ENCODE assay signal across 22 cellular contexts in the genomic region with DNA sequence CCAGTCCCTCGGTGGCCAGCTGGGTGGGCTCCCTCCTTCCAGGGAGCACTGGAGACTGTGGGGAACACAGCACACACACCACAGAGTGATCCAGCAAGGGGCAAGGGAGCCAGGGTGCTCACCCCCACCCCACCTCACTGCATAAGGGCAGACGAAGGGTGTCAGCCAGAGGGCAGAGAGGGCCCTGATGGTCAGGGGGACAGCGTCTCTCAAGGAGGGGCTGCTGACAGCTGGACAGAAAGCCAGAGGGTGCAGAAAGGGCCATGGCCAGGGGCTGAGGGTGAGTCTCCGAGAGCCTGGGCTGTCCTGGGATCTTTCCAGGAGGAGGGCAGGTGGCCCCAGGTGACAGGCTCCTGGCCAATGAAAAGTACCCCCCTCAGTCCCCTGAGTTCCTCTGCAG.
DNase-seq lines count a peak whose midpoint lies in the region; ATAC-seq, FAIRE-seq and TF ChIP-seq lines count a peak whose summit lies in the region.
"Had no signal": no experiment of that assay in that cellular context is flagged by ENCODE, and none has a peak within 500 bp of the region (broad histone marks: within the 10 kb centered on the region; RNA-seq: fewer than 3 reads in every experiment).

No MANE protein-coding gene starts in this region.

- no peaks in the 10 kb centered on the region for H4K20me1 ChIP-seq in HepG2 (ENCODE audit: insufficient read depth, low read length)

- H3K9me3 ChIP-seq in HepG2 (ENCODE audit: low read length) (no peaks in the 10 kb centered on the region), right lobe of liver (no peaks in the 10 kb centered on the region), RWPE2 (ENCODE audit: severe bottlenecking) (no peaks in the 10 kb centered on the region)
- H3K9me3 ChIP-seq: BE2C, HAP-1 had no signal

- H3K79me2 ChIP-seq in HepG2 (ENCODE audit: insufficient read depth, low read length) (no peaks in the 10 kb centered on the region), mesendoderm (ENCODE audit: control insufficient read depth, insufficient read depth, low read length) (no peaks in the 10 kb centered on the region)

- H3K4me2 ChIP-seq in HepG2 (ENCODE audit: low read depth, low read length): no peak overlapping the region
- H3K4me2 ChIP-seq in mesendoderm (ENCODE audit: low read length): no peak overlapping the region

- H3K4ac ChIP-seq in mesendoderm (ENCODE audit: low read depth, low read length): no peak overlapping the region

- DNase-seq in HepG2 (ENCODE audit: low spot score): no peak
- DNase-seq in right lobe of liver: no peak
- DNase-seq in RWPE2 (ENCODE audit: low spot score): peak; percentile 74
- no peak for DNase-seq in mesendoderm
- DNase-seq in urothelium cell line (ENCODE audit: low spot score): no peak
- DNase-seq in retina: no peak
- DNase-seq: Calu3; CD8-positive, alpha-beta T cell; NCI-H1092 treated with DMSO at 0.1 percent for 48 hours; NCI-H146; NCI-H2029 treated with DMSO at 0.1 percent for 48 hours; NCI-H2171; NCI-H526; PC-3; RPMI8226; SIG-M5 had no signal

- H3K27me3 ChIP-seq in HepG2 (ENCODE audit: control insufficient read depth in 1 of 2, insufficient read depth in 2 of 2, low read length in 2 of 2): peaks cover 0 to 10% of the 10 kb centered on the region in 2 experiments; a peak in 1 of 5 replicates
- no peaks in the 10 kb centered on the region for H3K27me3 ChIP-seq in right lobe of liver
- H3K27me3 ChIP-seq in RWPE2 (ENCODE audit: insufficient read depth, poor library complexity, severe bottlenecking): no peaks in the 10 kb centered on the region
- H3K27me3 ChIP-seq in mesendoderm (ENCODE audit: insufficient read depth, low read length, poor library complexity): no peaks in the 10 kb centered on the region
- H3K27me3 ChIP-seq: BE2C had no signal

- no peak overlapping the region for H4K5ac ChIP-seq in mesendoderm (ENCODE audit: low read length)

- H3K56ac ChIP-seq in mesendoderm (ENCODE audit: low read length): no peak overlapping the region

- TF ChIP-seq POLR2A in HepG2 (IDR thresholded peaks at IDR 0.05; ENCODE audit: insufficient read depth in 1 of 2, low read depth in 2 of 2, low read length in 2 of 2): no peak
- TF ChIP-seq POLR2A in right lobe of liver (IDR thresholded peaks at IDR 0.05): no peak
- no peak for TF ChIP-seq POLR2A in GM18505 (IDR thresholded peaks at IDR 0.05; ENCODE audit: borderline replicate concordance, extremely low read depth, insufficient read depth, insufficient read length)

- no TSS peak for BruUV-seq in HepG2 (replicated peaks; lab: Mats Ljungman, UMichigan)

- H4K8ac ChIP-seq in mesendoderm (ENCODE audit: low read depth, low read length): no peak overlapping the region

- H3K79me1 ChIP-seq in mesendoderm (ENCODE audit: low read length): no peaks in the 10 kb centered on the region

- no peaks in the 10 kb centered on the region for H3K36me3 ChIP-seq in HepG2 (replicated peaks in 1 of 2; ENCODE audit: control insufficient read depth in 1 of 2, insufficient read depth in 2 of 2, low read length in 2 of 2)
- H3K36me3 ChIP-seq in right lobe of liver: no peaks in the 10 kb centered on the region
- H3K36me3 ChIP-seq in RWPE2 (ENCODE audit: low read depth): no peaks in the 10 kb centered on the region
- no peaks in the 10 kb centered on the region for H3K36me3 ChIP-seq in mesendoderm (ENCODE audit: control insufficient read depth, insufficient read depth, low read length)
- H3K36me3 ChIP-seq: BE2C, HAP-1 had no signal

- no peak overlapping the region for H3K18ac ChIP-seq in mesendoderm (ENCODE audit: low read length)

- FAIRE-seq in HepG2 (lab: Jason Lieb, UNC) (no peak), urothelium cell line (lab: Jason Lieb, UNC) (peak; percentile 69)
- FAIRE-seq: GM12891 had no signal

- no peak overlapping the region for H2BK15ac ChIP-seq in mesendoderm (replicated peaks; ENCODE audit: low read depth)

- no peak overlapping the region for H3K4me3 ChIP-seq in HepG2 (replicated peaks in 1 of 3; ENCODE audit: insufficient read depth in 1 of 3, low read depth in 2 of 3, low read length in 3 of 3)
- H3K4me3 ChIP-seq in right lobe of liver: no peak overlapping the region
- no peak overlapping the region for H3K4me3 ChIP-seq in RWPE2 (ENCODE audit: severe bottlenecking)
- H3K4me3 ChIP-seq in mesendoderm (ENCODE audit: low read length): no peak overlapping the region
- H3K4me3 ChIP-seq: HAP-1 had no signal

- TF ChIP-seq CTCF in HepG2 (CRISPR knock-in tag; IDR thresholded peaks at IDR 0.05) (no peak), right lobe of liver (IDR thresholded peaks at IDR 0.05) (no peak), RWPE2 (IDR thresholded peaks at IDR 0.05; ENCODE audit: poor library complexity, severe bottlenecking) (no peak)

- no peak overlapping the region for H2AK5ac ChIP-seq in mesendoderm (ENCODE audit: low read length)

- H3K9ac ChIP-seq in HepG2 (ENCODE audit: insufficient read depth, low read depth, low read length): no peak overlapping the region
- H3K9ac ChIP-seq in mesendoderm (ENCODE audit: low read length): no peak overlapping the region

- H3K23ac ChIP-seq in mesendoderm (ENCODE audit: low read length): peak overlapping the region; percentile 57

- CTCF ChIA-PET in HepG2 (lab: Yijun Ruan, JAX; ENCODE audit: low intra/inter-chr PET ratio, low total read pairs): no interaction called here

- in situ Hi-C loops in HepG2 (cut with HindIII; ENCODE audit: extremely low pct_ligation_motif_present, low pct_unique_long_range_greater_than_20kb): no loop called here

- TF ChIP-seq RAD21 in HepG2 (CRISPR knock-in tag; IDR thresholded peaks at IDR 0.05): no peak

- no peak overlapping the region for H2BK120ac ChIP-seq in mesendoderm (ENCODE audit: low read depth, low read length)

- H3K4me1 ChIP-seq in HepG2 (ENCODE audit: insufficient read depth, low read length) (no peaks in the 10 kb centered on the region), right lobe of liver (no peaks in the 10 kb centered on the region), RWPE2 (ENCODE audit: insufficient read depth, poor library complexity, severe bottlenecking) (no peaks in the 10 kb centered on the region), mesendoderm (ENCODE audit: control insufficient read depth, low read depth, low read length) (no peaks in the 10 kb centered on the region)
- H3K4me1 ChIP-seq: BE2C, HAP-1 had no signal

- TF ChIP-seq EP300 in HepG2 (IDR thresholded peaks at IDR 0.05; ENCODE audit: low read depth in 2 of 2, low read length in 2 of 2): no peak
- no peak for TF ChIP-seq EP300 in HepG2 (CRISPR knock-in tag; IDR thresholded peaks at IDR 0.05; ENCODE audit: borderline replicate concordance)

- H3K27ac ChIP-seq in HepG2 (ENCODE audit: extremely low read length, insufficient read depth, low read length): no peak overlapping the region
- no peak overlapping the region for H3K27ac ChIP-seq in right lobe of liver
- no peak overlapping the region for H3K27ac ChIP-seq in RWPE2 (ENCODE audit: poor library complexity, severe bottlenecking)
- H3K27ac ChIP-seq in mesendoderm (ENCODE audit: low read depth, low read length): no peak overlapping the region
- H3K27ac ChIP-seq: HL-60 had no signal

- ATAC-seq in HepG2 (peak; percentile 14; the same call in 2 of the 3 replicates), right lobe of liver (no peak), RWPE2 (ENCODE audit: low read depth) (no peak), GM18505 (IDR thresholded peaks at IDR 0.05; ENCODE audit: unreplicated experiment) (no peak), GM19023 (IDR thresholded peaks at IDR 0.05; ENCODE audit: unreplicated experiment) (no peak)
- ATAC-seq: CD8-positive, alpha-beta T cell; PC-3 had no signal

- no peak overlapping the region for H2BK5ac ChIP-seq in mesendoderm (ENCODE audit: low read length)

- no peak overlapping the region for H2AFZ ChIP-seq in HepG2 (ENCODE audit: low read length)

- 20% methylated on average over 4 of the region's 4 CpGs for WGBS in HepG2 (ENCODE audit: low lambda C conversion rate)
- no CpG with 5 or more reads among the region's 4 CpGs for WGBS in right lobe of liver (ENCODE audit: insufficient coverage, low coverage, low lambda C conversion rate, missing lambda C conversion rate)
- WGBS in mesendoderm (ENCODE audit: extremely low coverage, insufficient coverage, low lambda C conversion rate): no CpG with 5 or more reads among the region's 4 CpGs

- POLR2A ChIA-PET in HepG2 (lab: Yijun Ruan, JAX): no interaction called here

- intact Hi-C loops in HepG2 (cut with micrococcal nuclease; ENCODE audit: unreplicated experiment): no loop called here
- intact Hi-C loops in right lobe of liver (cut with DNase I): no loop called here

TF ChIP-seq in HepG2, 621 proteins besides CTCF, POLR2A, EP300 and RAD21 (continues in another document):
- TF ChIP-seq ZFP1 (CRISPR knock-in tag; IDR thresholded peaks at IDR 0.05): no peak
- TF ChIP-seq JDP2 (CRISPR knock-in tag; IDR thresholded peaks at IDR 0.05; ENCODE audit: borderline replicate concordance): no peak
- no peak for TF ChIP-seq PHF20 (CRISPR knock-in tag; IDR thresholded peaks at IDR 0.05)
- TF ChIP-seq ZNF850 (CRISPR knock-in tag; conservative IDR thresholded peaks at IDR 0.05): no peak
- TF ChIP-seq PAWR (CRISPR knock-in tag; IDR thresholded peaks at IDR 0.05; ENCODE audit: borderline replicate concordance): no peak
- TF ChIP-seq, protein P1, sequence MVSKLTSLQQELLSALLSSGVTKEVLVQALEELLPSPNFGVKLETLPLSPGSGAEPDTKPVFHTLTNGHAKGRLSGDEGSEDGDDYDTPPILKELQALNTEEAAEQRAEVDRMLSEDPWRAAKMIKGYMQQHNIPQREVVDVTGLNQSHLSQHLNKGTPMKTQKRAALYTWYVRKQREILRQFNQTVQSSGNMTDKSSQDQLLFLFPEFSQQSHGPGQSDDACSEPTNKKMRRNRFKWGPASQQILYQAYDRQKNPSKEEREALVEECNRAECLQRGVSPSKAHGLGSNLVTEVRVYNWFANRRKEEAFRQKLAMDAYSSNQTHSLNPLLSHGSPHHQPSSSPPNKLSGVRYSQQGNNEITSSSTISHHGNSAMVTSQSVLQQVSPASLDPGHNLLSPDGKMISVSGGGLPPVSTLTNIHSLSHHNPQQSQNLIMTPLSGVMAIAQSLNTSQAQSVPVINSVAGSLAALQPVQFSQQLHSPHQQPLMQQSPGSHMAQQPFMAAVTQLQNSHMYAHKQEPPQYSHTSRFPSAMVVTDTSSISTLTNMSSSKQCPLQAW (CRISPR knock-in tag; IDR thresholded peaks at IDR 0.05): no peak
- TF ChIP-seq ZSCAN22 (CRISPR knock-in tag; IDR thresholded peaks at IDR 0.05): no peak
- no peak for TF ChIP-seq ZNF761 (CRISPR knock-in tag; conservative IDR thresholded peaks at IDR 0.05)
